In genomic region chr6:137084090-137084489, GRCh38 we compare ENCODE assay signal across 21 cellular contexts. TPM values are rescaled to one million over a fixed set of nuclear protein-coding genes. Genes with fewer than 3 reads are reported as not detected.
"Had no signal": no experiment of that assay in that cellular context is flagged by ENCODE, and none has a peak within 500 bp of the region (broad histone marks: within the 10 kb centered on the region; RNA-seq: fewer than 3 reads in every experiment).

No MANE protein-coding gene starts in this region.

- H3K4me1 Mint-ChIP-seq: nephron had no signal

- ATAC-seq: effector memory CD8-positive, alpha-beta T cell; left lobe of liver; naive thymus-derived CD4-positive, alpha-beta T cell had no signal

- H3K9ac ChIP-seq: neural progenitor cell had no signal

- H3K27me3 Mint-ChIP-seq: memory B cell had no signal

- H3K4me1 ChIP-seq: prostate gland, right atrium auricular region, sigmoid colon, stomach, thyroid gland, upper lobe of left lung had no signal

- H2AFZ ChIP-seq: neural progenitor cell had no signal

- H3K27ac Mint-ChIP-seq: effector memory CD8-positive, alpha-beta T cell; memory B cell; naive thymus-derived CD4-positive, alpha-beta T cell; nephron; neural progenitor cell; stimulated activated effector memory CD8-positive, alpha-beta T cell treated with anti-CD3 and anti-CD28 coated beads, Interleukin-12 subunit alpha, Interleukin-12 subunit beta, amount 100 ng/mL, for 72 hours had no signal

- H3K4me3 Mint-ChIP-seq: effector memory CD8-positive, alpha-beta T cell; memory B cell; naive thymus-derived CD4-positive, alpha-beta T cell; nephron; neural progenitor cell; stimulated activated effector memory CD8-positive, alpha-beta T cell treated with anti-CD3 and anti-CD28 coated beads, Interleukin-12 subunit alpha, Interleukin-12 subunit beta, amount 100 ng/mL, for 72 hours had no signal

- H3K27me3 ChIP-seq: neural progenitor cell, right atrium auricular region, sigmoid colon, stomach, thyroid gland, upper lobe of left lung had no signal

- H3K9me3 ChIP-seq: prostate gland, right atrium auricular region, sigmoid colon, stomach, thyroid gland, upper lobe of left lung had no signal

- H3K4me3 ChIP-seq: coronary artery, lung, neural progenitor cell, prostate gland, right atrium auricular region, sigmoid colon, stomach, thyroid gland, upper lobe of left lung had no signal

- H3K4me2 ChIP-seq: neural progenitor cell had no signal

- H3K36me3 ChIP-seq: neural progenitor cell, prostate gland, right atrium auricular region, sigmoid colon, stomach, thyroid gland, upper lobe of left lung had no signal

- H3K27ac ChIP-seq: coronary artery, neural progenitor cell, prostate gland, right atrium auricular region, sigmoid colon, stomach, thyroid gland, upper lobe of left lung had no signal

- DNase-seq: effector memory CD8-positive, alpha-beta T cell; erythroblast; head of caudate nucleus; midbrain; naive thymus-derived CD4-positive, alpha-beta T cell; sigmoid colon; stimulated activated CD4-positive, alpha-beta T cell treated with anti-CD3 and anti-CD28 coated beads, Interleukin-2, amount 100 ng/mL, for 24 hours; stimulated activated CD4-positive, alpha-beta T cell treated with anti-CD3 and anti-CD28 coated beads, Interleukin-4, amount 100 ng/mL, for 24 hours; stimulated activated naive CD4-positive, alpha-beta T cell treated with Interleukin-2 at 50 U/mL for 16 hours; stomach; thyroid gland; upper lobe of left lung had no signal

- H3K36me3 Mint-ChIP-seq: memory B cell; naive thymus-derived CD4-positive, alpha-beta T cell; neural progenitor cell had no signal

- H3K9me3 Mint-ChIP-seq: effector memory CD8-positive, alpha-beta T cell; memory B cell; naive thymus-derived CD4-positive, alpha-beta T cell; nephron; neural progenitor cell; stimulated activated effector memory CD8-positive, alpha-beta T cell treated with anti-CD3 and anti-CD28 coated beads, Interleukin-12 subunit alpha, Interleukin-12 subunit beta, amount 100 ng/mL, for 72 hours had no signal

RNA-seq across cellular contexts. Expression of gene IL20RA, which starts 39.3 kb away (rescaled TPM):
- total RNA-seq: naive thymus-derived CD4-positive, alpha-beta T cell had no signal
- polyA plus RNA-seq: naive thymus-derived CD4-positive, alpha-beta T cell had no signal
